2 cellular contexts compared by ENCODE assay signal in genomic region chr21:14403681-14404318, GRCh38.
TF ChIP-seq lines count a peak whose summit lies in the region.

No MANE protein-coding gene starts in this region.

TF ChIP-seq in K562, 482 proteins besides CTCF, POLR2A, EP300 and RAD21 (continues in another document):
- TF ChIP-seq RBFOX2 (IDR thresholded peaks at IDR 0.05; ENCODE audit: low read depth, low read length) (no peak), GATA2 (CRISPR knock-in tag; IDR thresholded peaks at IDR 0.05) (no peak), NCOA4 (IDR thresholded peaks at IDR 0.05; ENCODE audit: partially characterized antibody) (no peak), ZNF586 (CRISPR knock-in tag; conservative IDR thresholded peaks at IDR 0.05) (no peak), ZNF507 (tag; conservative IDR thresholded peaks at IDR 0.05) (no peak), THAP12 (CRISPR knock-in tag; IDR thresholded peaks at IDR 0.05) (no peak), SRSF1 (IDR thresholded peaks at IDR 0.05; ENCODE audit: low read depth, low read length) (no peak), ZNF395 (CRISPR knock-in tag; IDR thresholded peaks at IDR 0.05) (no peak), TOE1 (IDR thresholded peaks at IDR 0.05; ENCODE audit: borderline replicate concordance) (no peak), TOE1 (CRISPR knock-in tag; IDR thresholded peaks at IDR 0.05; ENCODE audit: borderline replicate concordance, low read depth) (no peak), MITF (IDR thresholded peaks at IDR 0.05) (no peak), USF1 (CRISPR knock-in tag; IDR thresholded peaks at IDR 0.05) (no peak), GTF3C2 (IDR thresholded peaks at IDR 0.05; ENCODE audit: borderline replicate concordance, extremely low read depth, insufficient read length) (no peak), ZNF445 (CRISPR knock-in tag; IDR thresholded peaks at IDR 0.05; ENCODE audit: low read depth) (no peak), HNRNPUL1 (IDR thresholded peaks at IDR 0.05; ENCODE audit: low read length) (no peak), ZNF512 (tag; IDR thresholded peaks at IDR 0.05) (no peak), ZNF511 (CRISPR knock-in tag; IDR thresholded peaks at IDR 0.05) (no peak)

TF ChIP-seq in HepG2, 621 proteins besides CTCF, POLR2A, EP300 and RAD21:
- TF ChIP-seq STAG1 (CRISPR knock-in tag; IDR thresholded peaks at IDR 0.05): peak; percentile 68
- no peak for TF ChIP-seq DMAP1 (CRISPR knock-in tag; IDR thresholded peaks at IDR 0.05)
